Comparison of ENCODE assay signal across 1 cellular context in the genomic region with DNA sequence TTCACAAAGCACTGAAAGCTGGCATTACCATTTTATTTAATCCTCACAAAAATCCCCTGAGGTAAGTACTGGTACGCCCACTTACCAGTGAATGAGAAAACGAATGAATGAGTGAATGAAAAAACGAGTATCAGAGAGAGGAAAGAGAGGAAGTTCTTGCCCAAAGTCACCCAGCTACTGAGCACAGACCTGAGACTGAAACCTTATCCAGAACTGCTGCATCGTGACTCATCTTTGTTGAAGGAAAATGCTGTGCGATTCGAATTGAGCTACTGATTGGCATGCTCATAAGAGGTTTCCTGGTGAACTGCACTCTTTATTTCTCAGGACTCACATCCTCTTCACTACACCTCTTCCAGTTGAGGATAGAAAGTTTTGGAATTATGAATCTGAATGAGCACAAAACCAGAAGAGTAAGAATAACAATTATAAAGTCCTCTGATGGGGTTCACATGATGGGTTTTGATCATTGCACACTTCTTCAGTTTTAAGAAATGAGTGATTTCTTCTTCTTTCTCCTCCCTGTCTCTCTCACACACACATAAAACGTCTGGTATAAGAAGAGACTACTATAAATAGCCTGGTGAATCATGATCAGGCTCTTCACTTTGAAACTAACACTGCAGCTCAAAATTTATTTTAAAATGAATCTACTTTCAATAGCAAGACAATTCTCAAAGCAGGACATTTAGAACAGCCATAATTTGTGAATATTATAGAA.
TF ChIP-seq lines count a peak whose summit lies in the region.

No MANE protein-coding gene starts in this region.

TF ChIP-seq in IMR-90, 13 proteins besides CTCF, POLR2A, EP300 and RAD21 (continued from another document):
- no peak for TF ChIP-seq MAFK (IDR thresholded peaks at IDR 0.05; ENCODE audit: low read depth, low read length)
